In genomic region chr12:38156497-38157245, GRCh38 we compare ENCODE assay signal across 23 cellular contexts.
"Had no signal": no experiment of that assay in that cellular context is flagged by ENCODE, and none has a peak within 500 bp of the region (broad histone marks: within the 10 kb centered on the region; RNA-seq: fewer than 3 reads in every experiment).

No MANE protein-coding gene starts in this region.

- H3K9ac ChIP-seq: KMS-11 had no signal

- DNase-seq: activated B cell treated with CpG ODN at 0.5 μM for 24 hours; activated CD4-positive, alpha-beta T cell treated with anti-CD3 and anti-CD28 coated beads for 1 hour; activated CD4-positive, alpha-beta T cell treated with anti-CD3 and anti-CD28 coated beads, Interleukin-2, amount 50 U/mL, for 48 hours; activated CD8-positive, alpha-beta memory T cell treated with anti-CD3 and anti-CD28 coated beads, Interleukin-2, amount 10 ng/mL, durations not matched to agents 7 days and 5 days; activated effector memory CD4-positive, alpha-beta T cell treated with Interleukin-2 at 50 U/mL for 16 hours; activated naive CD4-positive, alpha-beta T cell; activated T-cell treated with anti-CD3 and anti-CD28 coated beads, Interleukin-2, amount 50 U/mL, for 24 hours; central memory CD4-positive, alpha-beta T cell; NCI-H1092; NCI-H1417; NCI-H2029 treated with DMSO at 0.1 percent for 48 hours; NCI-H345; NCI-H510A; NCI-H526 treated with DMSO at 0.1 percent for 48 hours; NCI-H82; SHP77 treated with DMSO at 0.1 percent for 48 hours; T-cell; T-helper 2 cell; T1000 had no signal

- H3K27ac Mint-ChIP-seq: activated B cell treated with CpG ODN at 0.5 μM for 24 hours; activated CD4-positive, alpha-beta T cell treated with anti-CD3 and anti-CD28 coated beads, Interleukin-2, amount 10 ng/mL, durations not matched to agents 24 days and 14 days; activated CD8-positive, alpha-beta memory T cell treated with anti-CD3 and anti-CD28 coated beads, Interleukin-2, amount 10 ng/mL, durations not matched to agents 7 days and 5 days; activated naive CD4-positive, alpha-beta T cell treated with anti-CD3 and anti-CD28 coated beads, Interleukin-2, amount 50 U/mL, for 24 hours; activated T-cell treated with anti-CD3 and anti-CD28 coated beads, Interleukin-2, amount 50 U/mL, for 24 hours; activated T-helper 1 cell treated with anti-CD3 and anti-CD28 coated beads, Interleukin-12 subunit alpha, Interleukin-12 subunit beta, Interleukin-2, Interleukin-4 antibody, amounts not matched to agents 30 ng/mL and 10 ng/mL and 1 ng/mL, durations not matched to agents 14 hours and 24 hours and 36 hours; T-cell had no signal

- H3K9me3 Mint-ChIP-seq: activated B cell treated with CpG ODN at 0.5 μM for 24 hours; activated CD4-positive, alpha-beta T cell treated with anti-CD3 and anti-CD28 coated beads, Interleukin-2, amount 10 ng/mL, durations not matched to agents 24 days and 14 days; activated naive CD4-positive, alpha-beta T cell treated with anti-CD3 and anti-CD28 coated beads, Interleukin-2, amount 50 U/mL, for 24 hours; activated T-cell treated with anti-CD3 and anti-CD28 coated beads, Interleukin-2, amount 50 U/mL, for 24 hours; T-cell had no signal

- ATAC-seq: activated CD8-positive, alpha-beta memory T cell treated with anti-CD3 and anti-CD28 coated beads, Interleukin-2, amount 10 ng/mL, durations not matched to agents 7 days and 5 days; T-cell had no signal

- H3K27ac ChIP-seq: KMS-11 had no signal

- H3K27me3 Mint-ChIP-seq: activated B cell treated with CpG ODN at 0.5 μM for 24 hours; activated CD4-positive, alpha-beta T cell treated with anti-CD3 and anti-CD28 coated beads, Interleukin-2, amount 10 ng/mL, durations not matched to agents 24 days and 14 days; activated CD8-positive, alpha-beta memory T cell treated with anti-CD3 and anti-CD28 coated beads, Interleukin-2, amount 10 ng/mL, durations not matched to agents 7 days and 5 days; activated naive CD4-positive, alpha-beta T cell treated with anti-CD3 and anti-CD28 coated beads, Interleukin-2, amount 50 U/mL, for 24 hours; activated T-cell treated with anti-CD3 and anti-CD28 coated beads, Interleukin-2, amount 50 U/mL, for 24 hours; T-cell had no signal

- H3K4me2 ChIP-seq: KMS-11 had no signal

- H3K4me1 Mint-ChIP-seq: activated B cell treated with CpG ODN at 0.5 μM for 24 hours; activated CD4-positive, alpha-beta T cell treated with anti-CD3 and anti-CD28 coated beads, Interleukin-2, amount 10 ng/mL, durations not matched to agents 24 days and 14 days; activated CD8-positive, alpha-beta memory T cell treated with anti-CD3 and anti-CD28 coated beads, Interleukin-2, amount 10 ng/mL, durations not matched to agents 7 days and 5 days; activated naive CD4-positive, alpha-beta T cell treated with anti-CD3 and anti-CD28 coated beads, Interleukin-2, amount 50 U/mL, for 24 hours; T-cell had no signal

- H3K36me3 Mint-ChIP-seq: activated CD8-positive, alpha-beta memory T cell treated with anti-CD3 and anti-CD28 coated beads, Interleukin-2, amount 10 ng/mL, durations not matched to agents 7 days and 5 days; activated naive CD4-positive, alpha-beta T cell treated with anti-CD3 and anti-CD28 coated beads, Interleukin-2, amount 50 U/mL, for 24 hours; T-cell had no signal

- H3K4me3 Mint-ChIP-seq: activated B cell treated with CpG ODN at 0.5 μM for 24 hours; activated CD4-positive, alpha-beta T cell treated with anti-CD3 and anti-CD28 coated beads, Interleukin-2, amount 10 ng/mL, durations not matched to agents 24 days and 14 days; activated CD8-positive, alpha-beta memory T cell treated with anti-CD3 and anti-CD28 coated beads, Interleukin-2, amount 10 ng/mL, durations not matched to agents 7 days and 5 days; activated naive CD4-positive, alpha-beta T cell treated with anti-CD3 and anti-CD28 coated beads, Interleukin-2, amount 50 U/mL, for 24 hours; activated T-cell treated with anti-CD3 and anti-CD28 coated beads, Interleukin-2, amount 50 U/mL, for 24 hours; activated T-helper 1 cell treated with anti-CD3 and anti-CD28 coated beads, Interleukin-12 subunit alpha, Interleukin-12 subunit beta, Interleukin-2, Interleukin-4 antibody, amounts not matched to agents 30 ng/mL and 10 ng/mL and 1 ng/mL, durations not matched to agents 14 hours and 24 hours and 36 hours; T-cell had no signal
